1 cellular context compared by ENCODE assay signal in genomic region chr2:68589963-68590362, GRCh38.
TF ChIP-seq lines count a peak whose summit lies in the region.

No MANE protein-coding gene starts in this region.

TF ChIP-seq in K562, 482 proteins besides CTCF, POLR2A, EP300 and RAD21:
- TF ChIP-seq FOXJ2 (tag; IDR thresholded peaks at IDR 0.05) = peak; percentile 83; the same call in 1 of the 2 replicates
- TF ChIP-seq MCM5 (IDR thresholded peaks at IDR 0.05; ENCODE audit: low read depth) = no peak
